Comparison of ENCODE assay signal across 25 cellular contexts in the genomic region with DNA sequence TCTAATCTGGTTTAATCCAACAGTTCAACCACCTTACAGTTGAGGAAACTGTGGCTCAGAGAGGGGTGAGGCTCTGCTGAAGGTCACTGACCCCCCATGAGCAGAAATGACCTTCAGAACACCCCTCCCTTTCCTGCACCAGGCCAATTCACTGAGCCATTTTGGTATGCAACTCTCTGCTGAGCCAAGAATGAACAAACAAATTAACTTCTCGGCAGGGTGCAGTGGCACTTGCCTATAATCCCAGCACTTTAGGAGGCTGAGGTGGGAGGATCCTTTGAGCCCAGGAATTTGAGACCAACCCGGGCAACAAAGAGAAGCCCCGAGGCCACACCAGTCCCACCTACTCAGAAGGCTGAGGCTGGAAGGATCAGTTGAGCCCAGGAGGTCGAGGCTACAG.
"Had no signal": no experiment of that assay in that cellular context is flagged by ENCODE, and none has a peak within 500 bp of the region (broad histone marks: within the 10 kb centered on the region; RNA-seq: fewer than 3 reads in every experiment).

No MANE protein-coding gene starts in this region.

- H3K4me3 ChIP-seq: colonic mucosa, lung, skin epidermis had no signal

- H3K27me3 ChIP-seq: colonic mucosa, foreskin keratinocyte had no signal

- H3K4me3 Mint-ChIP-seq: activated CD4-positive, alpha-beta memory T cell treated with anti-CD3 and anti-CD28 coated beads, Interleukin-2, amount 10 ng/mL, durations not matched to agents 7 days and 5 days; activated CD8-positive, alpha-beta memory T cell treated with anti-CD3 and anti-CD28 coated beads, Interleukin-2, amount 10 ng/mL, durations not matched to agents 7 days and 5 days; activated naive CD8-positive, alpha-beta T cell treated with anti-CD3 and anti-CD28 coated beads, Interleukin-2, amount 10 ng/mL, durations not matched to agents 7 days and 5 days; brain; mesothelial cell of epicardium; stimulated activated naive CD8-positive, alpha-beta T cell treated with anti-CD3 and anti-CD28 coated beads, Interleukin-15, amount 100 ng/mL, for 72 hours; T-cell; type B pancreatic cell had no signal

- H3K9me3 ChIP-seq: colonic mucosa, suprapubic skin had no signal

- H3K27me3 Mint-ChIP-seq: stimulated activated naive CD8-positive, alpha-beta T cell treated with anti-CD3 and anti-CD28 coated beads, Interleukin-15, amount 100 ng/mL, for 72 hours; type B pancreatic cell had no signal

- H3K4me1 Mint-ChIP-seq: activated CD4-positive, alpha-beta memory T cell treated with anti-CD3 and anti-CD28 coated beads, Interleukin-2, amount 10 ng/mL, durations not matched to agents 7 days and 5 days; activated CD8-positive, alpha-beta memory T cell treated with anti-CD3 and anti-CD28 coated beads, Interleukin-2, amount 10 ng/mL, durations not matched to agents 7 days and 5 days; activated naive CD8-positive, alpha-beta T cell treated with anti-CD3 and anti-CD28 coated beads, Interleukin-2, amount 10 ng/mL, durations not matched to agents 7 days and 5 days; stimulated activated naive CD8-positive, alpha-beta T cell treated with anti-CD3 and anti-CD28 coated beads, Interleukin-15, amount 100 ng/mL, for 72 hours; T-cell had no signal

- H3K9me3 Mint-ChIP-seq: activated CD4-positive, alpha-beta memory T cell treated with anti-CD3 and anti-CD28 coated beads, Interleukin-2, amount 10 ng/mL, durations not matched to agents 7 days and 5 days; activated naive CD8-positive, alpha-beta T cell treated with anti-CD3 and anti-CD28 coated beads, Interleukin-2, amount 10 ng/mL, durations not matched to agents 7 days and 5 days; activated T-helper 2 cell treated with anti-CD3 and anti-CD28 coated beads, Interferon-gamma antibody, Interleukin-2, Interleukin-4, amounts not matched to agents 10 μg/mL and 5 μg/mL and 100 μg/mL, durations not matched to agents 14 hours and 24 hours and 36 hours; nephron; stimulated activated naive CD8-positive, alpha-beta T cell treated with anti-CD3 and anti-CD28 coated beads, Interleukin-15, amount 100 ng/mL, for 72 hours; T-cell; type B pancreatic cell had no signal

- DNase-seq: activated CD4-positive, alpha-beta memory T cell treated with anti-CD3 and anti-CD28 coated beads, Interleukin-2, amount 10 ng/mL, durations not matched to agents 7 days and 5 days; activated CD4-positive, alpha-beta T cell treated with anti-CD3 and anti-CD28 coated beads for 48 hours; activated CD4-positive, CD25-positive, alpha-beta regulatory T cell; activated CD8-positive, alpha-beta memory T cell treated with anti-CD3 and anti-CD28 coated beads, Interleukin-2, amount 10 ng/mL, durations not matched to agents 7 days and 5 days; activated naive CD4-positive, alpha-beta T cell treated with Interleukin-2 at 50 U/mL for 16 hours; activated naive CD8-positive, alpha-beta T cell treated with anti-CD3 and anti-CD28 coated beads, Interleukin-2, amount 10 ng/mL, durations not matched to agents 7 days and 5 days; central memory CD4-positive, alpha-beta T cell; colonic mucosa; hippocampal formation; islet precursor cell; nucleus accumbens; stimulated activated CD4-positive, alpha-beta T cell treated with anti-CD3 and anti-CD28 coated beads, Interleukin-15, amount 100 ng/mL, for 24 hours; stimulated activated CD4-positive, alpha-beta T cell treated with anti-CD3 and anti-CD28 coated beads, Interleukin-2, amount 100 ng/mL, for 48 hours; stimulated activated naive CD8-positive, alpha-beta T cell treated with anti-CD3 and anti-CD28 coated beads, Interleukin-15, amount 100 ng/mL, for 72 hours; T-cell had no signal

- ATAC-seq: activated CD8-positive, alpha-beta memory T cell treated with anti-CD3 and anti-CD28 coated beads, Interleukin-2, amount 10 ng/mL, durations not matched to agents 7 days and 5 days; left lobe of liver; stimulated activated naive CD8-positive, alpha-beta T cell treated with anti-CD3 and anti-CD28 coated beads, Interleukin-15, amount 100 ng/mL, for 72 hours; T-cell had no signal

- H3K27ac ChIP-seq: colonic mucosa, foreskin keratinocyte, suprapubic skin had no signal

- H3K4me1 ChIP-seq: colonic mucosa had no signal

- H3K36me3 ChIP-seq: colonic mucosa, suprapubic skin had no signal

- H3K36me3 Mint-ChIP-seq: activated CD8-positive, alpha-beta memory T cell treated with anti-CD3 and anti-CD28 coated beads, Interleukin-2, amount 10 ng/mL, durations not matched to agents 7 days and 5 days; activated naive CD8-positive, alpha-beta T cell treated with anti-CD3 and anti-CD28 coated beads, Interleukin-2, amount 10 ng/mL, durations not matched to agents 7 days and 5 days; brain; T-cell; type B pancreatic cell had no signal

- H3K27ac Mint-ChIP-seq: activated CD4-positive, alpha-beta memory T cell treated with anti-CD3 and anti-CD28 coated beads, Interleukin-2, amount 10 ng/mL, durations not matched to agents 7 days and 5 days; activated CD8-positive, alpha-beta memory T cell treated with anti-CD3 and anti-CD28 coated beads, Interleukin-2, amount 10 ng/mL, durations not matched to agents 7 days and 5 days; activated naive CD8-positive, alpha-beta T cell treated with anti-CD3 and anti-CD28 coated beads, Interleukin-2, amount 10 ng/mL, durations not matched to agents 7 days and 5 days; activated T-helper 2 cell treated with anti-CD3 and anti-CD28 coated beads, Interferon-gamma antibody, Interleukin-2, Interleukin-4, amounts not matched to agents 10 μg/mL and 5 μg/mL and 100 μg/mL, durations not matched to agents 14 hours and 24 hours and 36 hours; brain; stimulated activated naive CD8-positive, alpha-beta T cell treated with anti-CD3 and anti-CD28 coated beads, Interleukin-15, amount 100 ng/mL, for 72 hours; T-cell; type B pancreatic cell had no signal
